25 cellular contexts compared by ENCODE assay signal in the genomic region with DNA sequence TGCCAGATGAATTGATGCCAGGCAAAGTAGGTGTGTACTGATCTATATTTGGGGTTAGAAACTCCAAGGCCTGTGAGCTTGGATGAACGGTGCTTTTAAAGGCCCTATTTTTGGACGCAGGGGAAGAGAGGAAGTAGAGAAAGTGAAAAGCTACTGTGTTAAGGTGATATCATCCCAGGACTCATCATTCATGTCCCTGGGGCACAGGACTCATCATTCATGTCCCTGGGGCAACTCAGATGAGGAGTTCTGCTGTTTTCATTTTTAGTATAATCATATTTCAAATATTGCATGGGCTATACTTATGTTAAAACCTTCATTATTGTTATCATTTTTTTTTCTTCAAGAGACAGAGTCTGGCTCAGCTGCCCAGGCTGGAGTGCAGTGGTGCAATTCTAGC.
"Had no signal": no experiment of that assay in that cellular context is flagged by ENCODE, and none has a peak within 500 bp of the region (broad histone marks: within the 10 kb centered on the region; RNA-seq: fewer than 3 reads in every experiment).

No MANE protein-coding gene starts in this region.

- DNase-seq: activated CD4-positive, alpha-beta T cell treated with anti-CD3 and anti-CD28 coated beads for 48 hours; activated CD4-positive, alpha-beta T cell treated with anti-CD3 and anti-CD28 coated beads, Interleukin-2, amount 50 U/mL, for 4 hours; activated CD4-positive, CD25-positive, alpha-beta regulatory T cell treated with anti-CD3 and anti-CD28 coated beads, Interleukin-2, amount 50 U/mL, for 72 hours; activated CD8-positive, alpha-beta memory T cell treated with anti-CD3 and anti-CD28 coated beads, Interleukin-2, amount 50 U/mL, for 48 hours; activated CD8-positive, alpha-beta T cell treated with anti-CD3 and anti-CD28 coated beads, Interleukin-2, amount 10 ng/mL, durations not matched to agents 7 days and 5 days; activated naive CD4-positive, alpha-beta T cell treated with anti-CD3 and anti-CD28 coated beads, Interleukin-2, amount 50 U/mL, for 16 hours; activated naive CD8-positive, alpha-beta T cell treated with anti-CD3 and anti-CD28 coated beads, Interleukin-2, amount 10 ng/mL, durations not matched to agents 7 days and 5 days; activated T-cell treated with anti-CD3 and anti-CD28 coated beads, Interleukin-2, amount 50 U/mL, for 1 hour; adrenal gland; anterior cingulate cortex; cerebellar nuclear complex; Kasumi-1; NCI-H1092 treated with DMSO at 0.1 percent for 48 hours; NCI-H1417 treated with DMSO at 0.1 percent for 48 hours; NCI-H1694; NCI-H2029; NCI-H2107; NCI-H2171 treated with DMSO at 0.1 percent for 48 hours; NCI-H226; NCI-H510A treated with DMSO at 0.1 percent for 48 hours; NCI-H69; PC-9; SHP77 treated with DMSO at 0.1 percent for 48 hours had no signal

- H3K27ac ChIP-seq: adrenal gland, PC-9 had no signal

- H2AFZ ChIP-seq: PC-9 had no signal

- H3K9me3 ChIP-seq: adrenal gland had no signal

- H3K4me3 Mint-ChIP-seq: activated CD8-positive, alpha-beta T cell treated with anti-CD3 and anti-CD28 coated beads, Interleukin-2, amount 10 ng/mL, durations not matched to agents 7 days and 5 days; activated naive CD8-positive, alpha-beta T cell treated with anti-CD3 and anti-CD28 coated beads, Interleukin-2, amount 10 ng/mL, durations not matched to agents 7 days and 5 days; T-helper 1 cell treated with Interleukin-12 subunit alpha and Interleukin-12 subunit beta and Interleukin-4 antibody, amounts not matched to agents 30 μg/mL and 1 μg/mL, for 36 hours; WTC11 had no signal

- H3K27me3 Mint-ChIP-seq: activated naive CD8-positive, alpha-beta T cell treated with anti-CD3 and anti-CD28 coated beads, Interleukin-2, amount 10 ng/mL, durations not matched to agents 7 days and 5 days had no signal

- H3K36me3 Mint-ChIP-seq: activated naive CD8-positive, alpha-beta T cell treated with anti-CD3 and anti-CD28 coated beads, Interleukin-2, amount 10 ng/mL, durations not matched to agents 7 days and 5 days; WTC11 had no signal

- H3K4me3 ChIP-seq: adrenal gland, PC-9 had no signal

- H3K27ac Mint-ChIP-seq: activated CD8-positive, alpha-beta T cell treated with anti-CD3 and anti-CD28 coated beads, Interleukin-2, amount 10 ng/mL, durations not matched to agents 7 days and 5 days; activated naive CD8-positive, alpha-beta T cell treated with anti-CD3 and anti-CD28 coated beads, Interleukin-2, amount 10 ng/mL, durations not matched to agents 7 days and 5 days; T-helper 1 cell treated with Interleukin-12 subunit alpha and Interleukin-12 subunit beta and Interleukin-4 antibody, amounts not matched to agents 30 μg/mL and 1 μg/mL, for 36 hours; WTC11 had no signal

- H3K4me2 ChIP-seq: PC-9 had no signal

- H3K36me3 ChIP-seq: adrenal gland had no signal

- H3K9me3 Mint-ChIP-seq: activated naive CD8-positive, alpha-beta T cell treated with anti-CD3 and anti-CD28 coated beads, Interleukin-2, amount 10 ng/mL, durations not matched to agents 7 days and 5 days; T-helper 1 cell treated with Interleukin-12 subunit alpha and Interleukin-12 subunit beta and Interleukin-4 antibody, amounts not matched to agents 30 μg/mL and 1 μg/mL, for 36 hours; WTC11 had no signal

- H3K27me3 ChIP-seq: adrenal gland had no signal

- ATAC-seq: activated CD8-positive, alpha-beta T cell treated with anti-CD3 and anti-CD28 coated beads, Interleukin-2, amount 10 ng/mL, durations not matched to agents 7 days and 5 days; WTC11 had no signal

- H3K4me1 Mint-ChIP-seq: activated naive CD8-positive, alpha-beta T cell treated with anti-CD3 and anti-CD28 coated beads, Interleukin-2, amount 10 ng/mL, durations not matched to agents 7 days and 5 days had no signal

- H3K4me1 ChIP-seq: adrenal gland had no signal
